Comparison of ENCODE assay signal across 22 cellular contexts in genomic region chr11:78190871-78191538, GRCh38. TPM values are rescaled to one million over a fixed set of nuclear protein-coding genes. Genes with fewer than 3 reads are reported as not detected.
A peak's percentile ranks its signal among the peaks of the same experiment; 100 is the strongest.
DNase-seq lines count a peak whose midpoint lies in the region; ATAC-seq, FAIRE-seq and TF ChIP-seq lines count a peak whose summit lies in the region.
"Had no signal": no experiment of that assay in that cellular context is flagged by ENCODE, and none has a peak within 500 bp of the region (broad histone marks: within the 10 kb centered on the region; RNA-seq: fewer than 3 reads in every experiment).

No MANE protein-coding gene starts in this region.

- no TSS peak for BruUV-seq in HepG2 (replicated peaks; lab: Mats Ljungman, UMichigan)

- H3K9me3 ChIP-seq in HepG2 (ENCODE audit: low read length) (no peaks in the 10 kb centered on the region), right lobe of liver (no peaks in the 10 kb centered on the region), adrenal gland (replicated peaks in 1 of 3) (no peaks in the 10 kb centered on the region), osteoblast (ENCODE audit: low read depth, low read length) (no peaks in the 10 kb centered on the region)
- H3K9me3 ChIP-seq: pancreas, stomach had no signal

- H3K4me3 ChIP-seq in HepG2 (replicated peaks in 1 of 3; ENCODE audit: insufficient read depth in 1 of 3, low read depth in 2 of 3, low read length in 3 of 3) = peak overlapping the region; percentile 10 to 48 (median 16); a peak in 2 of 6 replicates
- no peak overlapping the region for H3K4me3 ChIP-seq in right lobe of liver
- no peak overlapping the region for H3K4me3 ChIP-seq in adrenal gland
- H3K4me3 ChIP-seq in osteoblast (ENCODE audit: insufficient read depth, low read length) = no peak overlapping the region
- H3K4me3 ChIP-seq in lower leg skin (ENCODE audit: low read depth, poor library complexity, severe bottlenecking) = no peak overlapping the region
- H3K4me3 ChIP-seq: GM12878, pancreas, stomach had no signal

- no peak overlapping the region for H2AFZ ChIP-seq in HepG2 (ENCODE audit: low read length)
- H2AFZ ChIP-seq in osteoblast (ENCODE audit: low read length) = no peak overlapping the region

- H3K4me1 ChIP-seq in HepG2 (ENCODE audit: insufficient read depth, low read length) = peaks cover 82% of the 10 kb centered on the region
- H3K4me1 ChIP-seq in right lobe of liver = peaks cover 0 to 36% (median 6%) of the 10 kb centered on the region in 4 donors
- peaks cover 27 to 66% of the 10 kb centered on the region in 2 donors for H3K4me1 ChIP-seq in adrenal gland (replicated peaks in 1 of 2)
- peaks cover 44% of the 10 kb centered on the region for H3K4me1 ChIP-seq in osteoblast (ENCODE audit: insufficient read depth, low read length)

- FAIRE-seq in HepG2 (lab: Jason Lieb, UNC) = peak; percentile 23
- FAIRE-seq: endometrium, G401.6, H1, pancreas had no signal

- ATAC-seq in HepG2 (peak; percentile 1; the same call in 1 of the 3 replicates), right lobe of liver (no peak), GM21390 (IDR thresholded peaks at IDR 0.05; ENCODE audit: unreplicated experiment) (no peak)
- ATAC-seq: activated naive CD8-positive, alpha-beta T cell treated with anti-CD3 and anti-CD28 coated beads, Interleukin-2, amount 50 U/mL, for 24 hours; GM12878; pancreas had no signal

- TF ChIP-seq CTCF in HepG2 (CRISPR knock-in tag; IDR thresholded peaks at IDR 0.05) (no peak), right lobe of liver (IDR thresholded peaks at IDR 0.05) (no peak), adrenal gland (IDR thresholded peaks at IDR 0.05) (no peak), osteoblast (IDR thresholded peaks at IDR 0.05; ENCODE audit: extremely low read depth, low read depth, low read length) (no peak), lower leg skin (IDR thresholded peaks at IDR 0.05) (no peak)

- DNase-seq in HepG2 (ENCODE audit: low spot score) = peak; percentile 32
- no peak for DNase-seq in right lobe of liver
- peak in 2 of 7 donors; percentile 13 for DNase-seq in adrenal gland
- DNase-seq in osteoblast (ENCODE audit: insufficient read length, low spot score, missing footprints) = peak; percentile 9
- no peak for DNase-seq in lower leg skin (ENCODE audit: low spot score in 2 of 2)
- DNase-seq in caudate nucleus (lab: John Stamatoyannopoulos, UW) = no peak
- no peak for DNase-seq in stimulated activated naive CD4-positive, alpha-beta T cell (lab: John Stamatoyannopoulos, UW)
- DNase-seq: activated CD4-positive, alpha-beta T cell treated with anti-CD3 and anti-CD28 coated beads for 48 hours; activated naive CD8-positive, alpha-beta T cell treated with anti-CD3 and anti-CD28 coated beads, Interleukin-2, amount 50 U/mL, for 24 hours; foreskin fibroblast; NCI-H146; NCI-H226; Right ventricle myocardium superior; stimulated activated CD4-positive, alpha-beta T cell treated with anti-CD3 and anti-CD28 coated beads, Interleukin-15, amount 100 ng/mL, for 24 hours; stomach; T1000 had no signal

- TF ChIP-seq RAD21 in HepG2 (CRISPR knock-in tag; IDR thresholded peaks at IDR 0.05) = no peak

- CTCF ChIA-PET in HepG2 (lab: Yijun Ruan, JAX; ENCODE audit: low intra/inter-chr PET ratio, low total read pairs) = no interaction called here

- TF ChIP-seq EP300 in HepG2 (IDR thresholded peaks at IDR 0.05; ENCODE audit: low read depth in 2 of 2, low read length in 2 of 2) (no peak), HepG2 (CRISPR knock-in tag; IDR thresholded peaks at IDR 0.05; ENCODE audit: borderline replicate concordance) (no peak)

- H3K9ac ChIP-seq in HepG2 (ENCODE audit: insufficient read depth, low read depth, low read length) = no peak overlapping the region

- in situ Hi-C loops in HepG2 (cut with HindIII; ENCODE audit: extremely low pct_ligation_motif_present, low pct_unique_long_range_greater_than_20kb) = no loop called here

- H3K27me3 ChIP-seq in HepG2 (ENCODE audit: control insufficient read depth in 1 of 2, insufficient read depth in 2 of 2, low read length in 2 of 2) (no peaks in the 10 kb centered on the region; a peak in 1 of 5 replicates), right lobe of liver (no peaks in the 10 kb centered on the region), adrenal gland (no peaks in the 10 kb centered on the region), osteoblast (ENCODE audit: insufficient read depth, low read length) (no peaks in the 10 kb centered on the region)
- H3K27me3 ChIP-seq: pancreas, stomach had no signal

- H3K4me2 ChIP-seq in HepG2 (ENCODE audit: low read depth, low read length) (peak overlapping the region; percentile 86), osteoblast (ENCODE audit: insufficient read depth, low read length) (peak overlapping the region; percentile 88)

- H3K79me2 ChIP-seq in HepG2 (ENCODE audit: insufficient read depth, low read length) (peaks cover 13% of the 10 kb centered on the region), osteoblast (ENCODE audit: insufficient read depth, low read length) (peaks cover 85% of the 10 kb centered on the region)

- TF ChIP-seq POLR2A in HepG2 (IDR thresholded peaks at IDR 0.05; ENCODE audit: insufficient read depth in 1 of 2, low read depth in 2 of 2, low read length in 2 of 2) = no peak
- no peak for TF ChIP-seq POLR2A in right lobe of liver (IDR thresholded peaks at IDR 0.05)
- TF ChIP-seq POLR2A in adrenal gland (IDR thresholded peaks at IDR 0.05) = no peak
- no peak for TF ChIP-seq POLR2A in lower leg skin (IDR thresholded peaks at IDR 0.05)

- no peaks in the 10 kb centered on the region for H3K36me3 ChIP-seq in HepG2 (replicated peaks in 1 of 2; ENCODE audit: control insufficient read depth in 1 of 2, insufficient read depth in 2 of 2, low read length in 2 of 2)
- H3K36me3 ChIP-seq in right lobe of liver = no peaks in the 10 kb centered on the region
- H3K36me3 ChIP-seq in adrenal gland (replicated peaks in 1 of 2) = no peaks in the 10 kb centered on the region
- peaks cover 11% of the 10 kb centered on the region for H3K36me3 ChIP-seq in osteoblast (ENCODE audit: insufficient read depth, low read length)
- H3K36me3 ChIP-seq: pancreas, stomach had no signal

- H4K20me1 ChIP-seq in HepG2 (ENCODE audit: insufficient read depth, low read length) (no peaks in the 10 kb centered on the region), osteoblast (ENCODE audit: insufficient read depth, low read length) (peaks cover 38% of the 10 kb centered on the region)

- H3K27ac ChIP-seq in HepG2 (ENCODE audit: extremely low read length, insufficient read depth, low read length) (peak overlapping the region; percentile 39), right lobe of liver (no peak overlapping the region), adrenal gland (peak overlapping the region in 3 of 5 donors; percentile 22 to 97 (median 41)), osteoblast (ENCODE audit: low read depth, low read length) (no peak overlapping the region), caudate nucleus (ENCODE audit: low read depth, low read length) (no peak overlapping the region)

- POLR2A ChIA-PET in HepG2 (lab: Yijun Ruan, JAX) = interaction anchor here (1.0 to 3.9 kb wide), 4 partner anchors 20 to 150 kb away, joined by 3 to 37 read pairs (median 4); partner anchors contain the start of gene ALG8

- intact Hi-C loops in HepG2 (cut with micrococcal nuclease; ENCODE audit: unreplicated experiment) = no loop called here
- intact Hi-C loops in right lobe of liver (cut with DNase I) = no loop called here
- intact Hi-C loops in adrenal gland (cut with DNase I) = loop anchor here in 1 of 2 donors (10.0 kb wide), 1 partner anchor 116 kb away; the partner anchor contains the start of gene NDUFC2
- intact Hi-C loops in lower leg skin (cut with DNase I; ENCODE audit: low total_unique reads) = no loop called here

- WGBS in HepG2 (ENCODE audit: low lambda C conversion rate) = 44% methylated on average over 13 of the region's 14 CpGs
- WGBS in right lobe of liver (ENCODE audit: insufficient coverage, low coverage, low lambda C conversion rate, missing lambda C conversion rate) = 63% methylated on average over 4 of the region's 14 CpGs
- WGBS in adrenal gland, 4 donors = 80 to 90% (median 84%) methylated on average over 14 of the region's 14 CpGs
- WGBS in lower leg skin, 2 donors = 83% methylated on average over 14 of the region's 14 CpGs

RNA-seq across cellular contexts. Expression of gene USP35, which starts 2.3 kb away (rescaled TPM):
- total RNA-seq in HepG2 (2016; rRNA removed; fragmentation: Illumina TruSeq; extraction: Trizol) (1.8 and 4.6 TPM in 2 replicates), right lobe of liver (10 to 100 TPM in 1 of 6 experiments, 1 to 10 TPM in 5; 5.3 to 10.1 (median 7.9) TPM), adrenal gland (10 to 100 TPM; 23.4 to 47.9 (median 34.2) TPM), osteoblast (21.4 and 26.2 TPM in 2 replicates), lower leg skin (1 to 10 TPM; 3.0 to 4.0 (median 3.5) TPM)
- 0.71 and 0.88 TPM in 2 replicates for total RNA-seq in HepG2 (2016; cell fraction: cytosol; rRNA removed; fragmentation: Illumina TruSeq; extraction: Trizol; ENCODE audit: low read depth)
- 1.7 and 4.5 TPM in 2 replicates for total RNA-seq in HepG2 (2016; cell fraction: insoluble cytoplasmic fraction; rRNA removed; fragmentation: Illumina TruSeq; extraction: Trizol)
- 0.93 and 1.1 TPM in 2 replicates for total RNA-seq in HepG2 (2016; cell fraction: membrane; rRNA removed; fragmentation: Illumina TruSeq; extraction: Trizol)
- total RNA-seq in HepG2 (2016; cell fraction: nucleus; rRNA removed; fragmentation: Illumina TruSeq; extraction: Trizol) = 5.7 and 7.4 TPM in 2 replicates
- polyA plus RNA-seq in HepG2 (2011; rRNA removed) (7.7 and 11.1 TPM in 2 replicates), adrenal gland (10 to 100 TPM; 16.5 to 75.9 (median 30.1) TPM)
- 4.0 and 5.2 TPM in 2 replicates for polyA plus RNA-seq in HepG2 (2011; cell fraction: cytosol; rRNA removed)
- 56.5 and 58.1 TPM in 2 replicates for polyA plus RNA-seq in HepG2 (2011; cell fraction: nucleus; rRNA removed)
- polyA plus RNA-seq in HepG2 (2012) = 4.1 and 5.5 TPM in 2 replicates
- polyA plus RNA-seq in HepG2 (2016; cell fraction: cytosol; fragmentation: Illumina TruSeq; extraction: Trizol; ENCODE audit: low read depth) = 0.20 and 0.27 TPM in 2 replicates
- polyA plus RNA-seq in HepG2 (2016; cell fraction: insoluble cytoplasmic fraction; fragmentation: Illumina TruSeq; extraction: Trizol; ENCODE audit: low read depth) = 1.4 and 2.7 TPM in 2 replicates
- polyA plus RNA-seq in HepG2 (2016; cell fraction: membrane; fragmentation: Illumina TruSeq; extraction: Trizol; ENCODE audit: low read depth) = 0.61 and 0.63 TPM in 2 replicates
- polyA plus RNA-seq in HepG2 (2016; cell fraction: nucleus; fragmentation: Illumina TruSeq; extraction: Trizol; ENCODE audit: insufficient read depth, low read depth) = 10.1 and 12.3 TPM in 2 replicates
- polyA minus RNA-seq in HepG2 (2011; rRNA and poly(A)+ RNA removed; ENCODE audit: low replicate concordance) = 5.1 and 12.7 TPM in 2 replicates
- polyA minus RNA-seq in HepG2 (2011; cell fraction: cytosol; rRNA and poly(A)+ RNA removed) = 2.4 and 3.2 TPM in 2 replicates
- polyA minus RNA-seq in HepG2 (2011; cell fraction: nucleus; rRNA and poly(A)+ RNA removed) = 17.3 and 18.0 TPM in 2 replicates

RNA-seq across cellular contexts. Expression of gene KCTD21, which starts 2.6 kb away (rescaled TPM):
- total RNA-seq in HepG2 (2016; rRNA removed; fragmentation: Illumina TruSeq; extraction: Trizol) = 3.1 and 3.9 TPM in 2 replicates
- 0.97 and 1.3 TPM in 2 replicates for total RNA-seq in HepG2 (2016; cell fraction: cytosol; rRNA removed; fragmentation: Illumina TruSeq; extraction: Trizol; ENCODE audit: low read depth)
- total RNA-seq in HepG2 (2016; cell fraction: insoluble cytoplasmic fraction; rRNA removed; fragmentation: Illumina TruSeq; extraction: Trizol) = 3.3 and 4.3 TPM in 2 replicates
- 3.1 TPM in 2 replicates for total RNA-seq in HepG2 (2016; cell fraction: membrane; rRNA removed; fragmentation: Illumina TruSeq; extraction: Trizol)
- 1.3 and 1.6 TPM in 2 replicates for total RNA-seq in HepG2 (2016; cell fraction: nucleus; rRNA removed; fragmentation: Illumina TruSeq; extraction: Trizol)
- polyA plus RNA-seq in HepG2 (2011; rRNA removed) = 13.2 and 13.5 TPM in 2 replicates
- polyA plus RNA-seq in HepG2 (2011; cell fraction: cytosol; rRNA removed) = 11.0 and 13.8 TPM in 2 replicates
- polyA plus RNA-seq in HepG2 (2011; cell fraction: nucleus; rRNA removed) = 5.4 and 6.0 TPM in 2 replicates
- polyA plus RNA-seq in HepG2 (2012) = 6.6 and 9.3 TPM in 2 replicates
- polyA plus RNA-seq in HepG2 (2016; cell fraction: cytosol; fragmentation: Illumina TruSeq; extraction: Trizol; ENCODE audit: low read depth) = 1.2 and 1.4 TPM in 2 replicates
- 4.8 and 5.3 TPM in 2 replicates for polyA plus RNA-seq in HepG2 (2016; cell fraction: insoluble cytoplasmic fraction; fragmentation: Illumina TruSeq; extraction: Trizol; ENCODE audit: low read depth)
- polyA plus RNA-seq in HepG2 (2016; cell fraction: membrane; fragmentation: Illumina TruSeq; extraction: Trizol; ENCODE audit: low read depth) = 2.5 and 3.1 TPM in 2 replicates
- 3.6 and 4.7 TPM in 2 replicates for polyA plus RNA-seq in HepG2 (2016; cell fraction: nucleus; fragmentation: Illumina TruSeq; extraction: Trizol; ENCODE audit: insufficient read depth, low read depth)
- polyA minus RNA-seq in HepG2 (2011; rRNA and poly(A)+ RNA removed; ENCODE audit: low replicate concordance) = 14.8 and 38.3 TPM in 2 replicates
- polyA minus RNA-seq in HepG2 (2011; cell fraction: cytosol; rRNA and poly(A)+ RNA removed) = 8.7 and 11.6 TPM in 2 replicates
- polyA minus RNA-seq in HepG2 (2011; cell fraction: nucleus; rRNA and poly(A)+ RNA removed) = 5.3 and 6.6 TPM in 2 replicates
- 10 to 100 TPM in 5 of 6 experiments, 1 to 10 TPM in 1; 9.6 to 15.6 (median 11.9) TPM for total RNA-seq in right lobe of liver
- 10 to 100 TPM; 17.0 to 32.9 (median 26.4) TPM for total RNA-seq in adrenal gland
- polyA plus RNA-seq in adrenal gland = 10 to 100 TPM in 2 of 3 donors, 1 to 10 TPM in 1; 9.3 to 54.0 (median 11.7) TPM
- total RNA-seq in osteoblast = 14.5 and 15.0 TPM in 2 replicates
- total RNA-seq in lower leg skin = 10 to 100 TPM in 1 of 4 donors, 1 to 10 TPM in 3; 3.8 to 17.0 (median 7.1) TPM

RNA-seq across cellular contexts. Expression of gene ALG8, which starts 51.6 kb away (rescaled TPM):
- total RNA-seq in HepG2 (2016; rRNA removed; fragmentation: Illumina TruSeq; extraction: Trizol) (50.0 and 88.0 TPM in 2 replicates), right lobe of liver (10 to 100 TPM; 22.0 to 38.0 (median 30.3) TPM), adrenal gland (10 to 100 TPM; 28.9 to 64.0 (median 48.4) TPM), osteoblast (38.4 and 46.6 TPM in 2 replicates), lower leg skin (10 to 100 TPM; 13.8 to 18.3 (median 17.0) TPM)
- 27.9 and 37.5 TPM in 2 replicates for total RNA-seq in HepG2 (2016; cell fraction: cytosol; rRNA removed; fragmentation: Illumina TruSeq; extraction: Trizol; ENCODE audit: low read depth)
- total RNA-seq in HepG2 (2016; cell fraction: insoluble cytoplasmic fraction; rRNA removed; fragmentation: Illumina TruSeq; extraction: Trizol) = 46.2 and 90.8 TPM in 2 replicates
- 39.8 and 40.9 TPM in 2 replicates for total RNA-seq in HepG2 (2016; cell fraction: membrane; rRNA removed; fragmentation: Illumina TruSeq; extraction: Trizol)
- total RNA-seq in HepG2 (2016; cell fraction: nucleus; rRNA removed; fragmentation: Illumina TruSeq; extraction: Trizol) = 81.9 and 98.4 TPM in 2 replicates
- polyA plus RNA-seq in HepG2 (2011; rRNA removed) (53.5 and 75.8 TPM in 2 replicates), adrenal gland (100 to 1,000 TPM in 2 of 3 donors, 10 to 100 TPM in 1; 92.1 to 129 (median 119) TPM)
- 34.9 and 52.4 TPM in 2 replicates for polyA plus RNA-seq in HepG2 (2011; cell fraction: cytosol; rRNA removed)
- 23.3 and 25.4 TPM in 2 replicates for polyA plus RNA-seq in HepG2 (2011; cell fraction: nucleus; rRNA removed)
- polyA plus RNA-seq in HepG2 (2012) = 33.9 and 48.4 TPM in 2 replicates
- polyA plus RNA-seq in HepG2 (2016; cell fraction: cytosol; fragmentation: Illumina TruSeq; extraction: Trizol; ENCODE audit: low read depth) = 21.7 and 23.1 TPM in 2 replicates
- polyA plus RNA-seq in HepG2 (2016; cell fraction: insoluble cytoplasmic fraction; fragmentation: Illumina TruSeq; extraction: Trizol; ENCODE audit: low read depth) = 45.9 and 50.8 TPM in 2 replicates
- 29.3 and 35.8 TPM in 2 replicates for polyA plus RNA-seq in HepG2 (2016; cell fraction: membrane; fragmentation: Illumina TruSeq; extraction: Trizol; ENCODE audit: low read depth)
- 116 and 123 TPM in 2 replicates for polyA plus RNA-seq in HepG2 (2016; cell fraction: nucleus; fragmentation: Illumina TruSeq; extraction: Trizol; ENCODE audit: insufficient read depth, low read depth)
- polyA minus RNA-seq in HepG2 (2011; rRNA and poly(A)+ RNA removed; ENCODE audit: low replicate concordance) = 65.9 and 176 TPM in 2 replicates
- polyA minus RNA-seq in HepG2 (2011; cell fraction: cytosol; rRNA and poly(A)+ RNA removed) = 34.7 TPM in 2 replicates
- 63.3 and 64.3 TPM in 2 replicates for polyA minus RNA-seq in HepG2 (2011; cell fraction: nucleus; rRNA and poly(A)+ RNA removed)

Comparison
In these comparisons a context has a peak if more than half of its experiments do, and no peak if none do; other contexts are left out.
1. DNase-seq: peak in HepG2 (single experiment) and osteoblast (single experiment); none in right lobe of liver (0 of 3), lower leg skin (0 of 2), caudate nucleus (0 of 61) and stimulated activated naive CD4-positive, alpha-beta T cell (0 of 6).
2. H3K27ac ChIP-seq: peak in HepG2 (single experiment) and adrenal gland (3 of 5); none in right lobe of liver (0 of 3), osteoblast (single experiment) and caudate nucleus (single experiment).
3. H3K4me3 ChIP-seq: peak in HepG2 (3 of 3); none in right lobe of liver (0 of 3), adrenal gland (0 of 4), osteoblast (single experiment) and lower leg skin (single experiment).